In genomic region chr11:125263268-125263790, GRCh38 we compare ENCODE assay signal across 1 cellular context.
TF ChIP-seq lines count a peak whose summit lies in the region.

No MANE protein-coding gene starts in this region.

TF ChIP-seq in WTC11, 78 proteins besides CTCF, POLR2A, EP300 and RAD21 (continued from another document and continues in another):
- no peak for TF ChIP-seq ATF6 (CRISPR knock-in tag; IDR thresholded peaks at IDR 0.05)
- no peak for TF ChIP-seq NFATC4 (CRISPR knock-in tag; IDR thresholded peaks at IDR 0.05)
- TF ChIP-seq SP1 (CRISPR knock-in tag; conservative IDR thresholded peaks at IDR 0.05): peak; percentile 56
- TF ChIP-seq, protein P1, sequence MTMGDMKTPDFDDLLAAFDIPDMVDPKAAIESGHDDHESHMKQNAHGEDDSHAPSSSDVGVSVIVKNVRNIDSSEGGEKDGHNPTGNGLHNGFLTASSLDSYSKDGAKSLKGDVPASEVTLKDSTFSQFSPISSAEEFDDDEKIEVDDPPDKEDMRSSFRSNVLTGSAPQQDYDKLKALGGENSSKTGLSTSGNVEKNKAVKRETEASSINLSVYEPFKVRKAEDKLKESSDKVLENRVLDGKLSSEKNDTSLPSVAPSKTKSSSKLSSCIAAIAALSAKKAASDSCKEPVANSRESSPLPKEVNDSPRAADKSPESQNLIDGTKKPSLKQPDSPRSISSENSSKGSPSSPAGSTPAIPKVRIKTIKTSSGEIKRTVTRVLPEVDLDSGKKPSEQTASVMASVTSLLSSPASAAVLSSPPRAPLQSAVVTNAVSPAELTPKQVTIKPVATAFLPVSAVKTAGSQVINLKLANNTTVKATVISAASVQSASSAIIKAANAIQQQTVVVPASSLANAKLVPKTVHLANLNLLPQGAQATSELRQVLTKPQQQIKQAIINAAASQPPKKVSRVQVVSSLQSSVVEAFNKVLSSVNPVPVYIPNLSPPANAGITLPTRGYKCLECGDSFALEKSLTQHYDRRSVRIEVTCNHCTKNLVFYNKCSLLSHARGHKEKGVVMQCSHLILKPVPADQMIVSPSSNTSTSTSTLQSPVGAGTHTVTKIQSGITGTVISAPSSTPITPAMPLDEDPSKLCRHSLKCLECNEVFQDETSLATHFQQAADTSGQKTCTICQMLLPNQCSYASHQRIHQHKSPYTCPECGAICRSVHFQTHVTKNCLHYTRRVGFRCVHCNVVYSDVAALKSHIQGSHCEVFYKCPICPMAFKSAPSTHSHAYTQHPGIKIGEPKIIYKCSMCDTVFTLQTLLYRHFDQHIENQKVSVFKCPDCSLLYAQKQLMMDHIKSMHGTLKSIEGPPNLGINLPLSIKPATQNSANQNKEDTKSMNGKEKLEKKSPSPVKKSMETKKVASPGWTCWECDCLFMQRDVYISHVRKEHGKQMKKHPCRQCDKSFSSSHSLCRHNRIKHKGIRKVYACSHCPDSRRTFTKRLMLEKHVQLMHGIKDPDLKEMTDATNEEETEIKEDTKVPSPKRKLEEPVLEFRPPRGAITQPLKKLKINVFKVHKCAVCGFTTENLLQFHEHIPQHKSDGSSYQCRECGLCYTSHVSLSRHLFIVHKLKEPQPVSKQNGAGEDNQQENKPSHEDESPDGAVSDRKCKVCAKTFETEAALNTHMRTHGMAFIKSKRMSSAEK (CRISPR knock-in tag; IDR thresholded peaks at IDR 0.05; ENCODE audit: borderline replicate concordance): no peak
- TF ChIP-seq ZNF317 (CRISPR knock-in tag; IDR thresholded peaks at IDR 0.05; ENCODE audit: borderline replicate concordance, low read depth): no peak
- TF ChIP-seq ZBTB21 (CRISPR knock-in tag; IDR thresholded peaks at IDR 0.05; ENCODE audit: borderline replicate concordance): no peak
- TF ChIP-seq, protein P2, sequence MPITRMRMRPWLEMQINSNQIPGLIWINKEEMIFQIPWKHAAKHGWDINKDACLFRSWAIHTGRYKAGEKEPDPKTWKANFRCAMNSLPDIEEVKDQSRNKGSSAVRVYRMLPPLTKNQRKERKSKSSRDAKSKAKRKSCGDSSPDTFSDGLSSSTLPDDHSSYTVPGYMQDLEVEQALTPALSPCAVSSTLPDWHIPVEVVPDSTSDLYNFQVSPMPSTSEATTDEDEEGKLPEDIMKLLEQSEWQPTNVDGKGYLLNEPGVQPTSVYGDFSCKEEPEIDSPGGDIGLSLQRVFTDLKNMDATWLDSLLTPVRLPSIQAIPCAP (CRISPR knock-in tag; IDR thresholded peaks at IDR 0.05): no peak; the same call in 1 of the 2 replicates
- TF ChIP-seq FOXP4 (CRISPR knock-in tag; IDR thresholded peaks at IDR 0.05): peak; percentile 73
- no peak for TF ChIP-seq SMAD4 (CRISPR knock-in tag; IDR thresholded peaks at IDR 0.05)
- TF ChIP-seq ZNF232 (CRISPR knock-in tag; IDR thresholded peaks at IDR 0.05): no peak
- TF ChIP-seq KAT7 (CRISPR knock-in tag; IDR thresholded peaks at IDR 0.05; ENCODE audit: borderline replicate concordance): no peak
- TF ChIP-seq ZNF416 (CRISPR knock-in tag; IDR thresholded peaks at IDR 0.05): no peak
- TF ChIP-seq ZNF263 (CRISPR knock-in tag; IDR thresholded peaks at IDR 0.05; ENCODE audit: low read depth): no peak
- no peak for TF ChIP-seq TEAD4 (CRISPR knock-in tag; IDR thresholded peaks at IDR 0.05)
- 0 out of 2 replicates have a peak, but pooled peaks have one; percentile 48 for TF ChIP-seq AFF4 (CRISPR knock-in tag; IDR thresholded peaks at IDR 0.05; ENCODE audit: borderline replicate concordance)
- TF ChIP-seq JUN (CRISPR knock-in tag; IDR thresholded peaks at IDR 0.05): no peak
- TF ChIP-seq ZNF138 (CRISPR knock-in tag; conservative IDR thresholded peaks at IDR 0.05): 0 out of 2 replicates have a peak, but pooled peaks have one; percentile 54
- 0 out of 2 replicates have a peak, but pooled peaks have one; percentile 78 for TF ChIP-seq ATF1 (CRISPR knock-in tag; IDR thresholded peaks at IDR 0.05)
- TF ChIP-seq HMGXB4 (CRISPR knock-in tag; IDR thresholded peaks at IDR 0.05): no peak; the same call in 1 of the 2 replicates
- no peak for TF ChIP-seq GABPB1 (CRISPR knock-in tag; IDR thresholded peaks at IDR 0.05)
- TF ChIP-seq HMGA2 (CRISPR knock-in tag; IDR thresholded peaks at IDR 0.05): no peak
- peak; percentile 91 for TF ChIP-seq MAX (CRISPR knock-in tag; IDR thresholded peaks at IDR 0.05)
- no peak for TF ChIP-seq E2F4 (CRISPR knock-in tag; IDR thresholded peaks at IDR 0.05; ENCODE audit: borderline replicate concordance, low read depth)
- 0 out of 2 replicates have a peak, but pooled peaks have one; percentile 22 for TF ChIP-seq SMAD3 (CRISPR knock-in tag; IDR thresholded peaks at IDR 0.05; ENCODE audit: borderline replicate concordance)
- TF ChIP-seq, protein P3, sequence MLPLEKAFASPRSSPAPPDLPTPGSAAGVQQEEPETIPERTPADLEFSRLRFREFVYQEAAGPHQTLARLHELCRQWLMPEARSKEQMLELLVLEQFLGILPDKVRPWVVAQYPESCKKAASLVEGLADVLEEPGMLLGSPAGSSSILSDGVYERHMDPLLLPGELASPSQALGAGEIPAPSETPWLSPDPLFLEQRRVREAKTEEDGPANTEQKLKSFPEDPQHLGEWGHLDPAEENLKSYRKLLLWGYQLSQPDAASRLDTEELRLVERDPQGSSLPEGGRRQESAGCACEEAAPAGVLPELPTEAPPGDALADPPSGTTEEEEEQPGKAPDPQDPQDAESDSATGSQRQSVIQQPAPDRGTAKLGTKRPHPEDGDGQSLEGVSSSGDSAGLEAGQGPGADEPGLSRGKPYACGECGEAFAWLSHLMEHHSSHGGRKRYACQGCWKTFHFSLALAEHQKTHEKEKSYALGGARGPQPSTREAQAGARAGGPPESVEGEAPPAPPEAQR (CRISPR knock-in tag; IDR thresholded peaks at IDR 0.05): no peak
- TF ChIP-seq, protein P4, sequence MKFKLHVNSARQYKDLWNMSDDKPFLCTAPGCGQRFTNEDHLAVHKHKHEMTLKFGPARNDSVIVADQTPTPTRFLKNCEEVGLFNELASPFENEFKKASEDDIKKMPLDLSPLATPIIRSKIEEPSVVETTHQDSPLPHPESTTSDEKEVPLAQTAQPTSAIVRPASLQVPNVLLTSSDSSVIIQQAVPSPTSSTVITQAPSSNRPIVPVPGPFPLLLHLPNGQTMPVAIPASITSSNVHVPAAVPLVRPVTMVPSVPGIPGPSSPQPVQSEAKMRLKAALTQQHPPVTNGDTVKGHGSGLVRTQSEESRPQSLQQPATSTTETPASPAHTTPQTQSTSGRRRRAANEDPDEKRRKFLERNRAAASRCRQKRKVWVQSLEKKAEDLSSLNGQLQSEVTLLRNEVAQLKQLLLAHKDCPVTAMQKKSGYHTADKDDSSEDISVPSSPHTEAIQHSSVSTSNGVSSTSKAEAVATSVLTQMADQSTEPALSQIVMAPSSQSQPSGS (CRISPR knock-in tag; IDR thresholded peaks at IDR 0.05; ENCODE audit: borderline replicate concordance, low read depth): 0 out of 2 replicates have a peak, but pooled peaks have one; percentile 43
- no peak for TF ChIP-seq PREB (CRISPR knock-in tag; IDR thresholded peaks at IDR 0.05; ENCODE audit: borderline replicate concordance)
- TF ChIP-seq NR3C1 (CRISPR knock-in tag; conservative IDR thresholded peaks at IDR 0.05; ENCODE audit: low read depth): no peak
- no peak for TF ChIP-seq JAZF1 (CRISPR knock-in tag; IDR thresholded peaks at IDR 0.05)
- TF ChIP-seq GRHL2 (CRISPR knock-in tag; IDR thresholded peaks at IDR 0.05; ENCODE audit: insufficient replicate concordance, severe bottlenecking): no peak
- TF ChIP-seq ERG (CRISPR knock-in tag; IDR thresholded peaks at IDR 0.05): no peak
